In the genomic region with DNA sequence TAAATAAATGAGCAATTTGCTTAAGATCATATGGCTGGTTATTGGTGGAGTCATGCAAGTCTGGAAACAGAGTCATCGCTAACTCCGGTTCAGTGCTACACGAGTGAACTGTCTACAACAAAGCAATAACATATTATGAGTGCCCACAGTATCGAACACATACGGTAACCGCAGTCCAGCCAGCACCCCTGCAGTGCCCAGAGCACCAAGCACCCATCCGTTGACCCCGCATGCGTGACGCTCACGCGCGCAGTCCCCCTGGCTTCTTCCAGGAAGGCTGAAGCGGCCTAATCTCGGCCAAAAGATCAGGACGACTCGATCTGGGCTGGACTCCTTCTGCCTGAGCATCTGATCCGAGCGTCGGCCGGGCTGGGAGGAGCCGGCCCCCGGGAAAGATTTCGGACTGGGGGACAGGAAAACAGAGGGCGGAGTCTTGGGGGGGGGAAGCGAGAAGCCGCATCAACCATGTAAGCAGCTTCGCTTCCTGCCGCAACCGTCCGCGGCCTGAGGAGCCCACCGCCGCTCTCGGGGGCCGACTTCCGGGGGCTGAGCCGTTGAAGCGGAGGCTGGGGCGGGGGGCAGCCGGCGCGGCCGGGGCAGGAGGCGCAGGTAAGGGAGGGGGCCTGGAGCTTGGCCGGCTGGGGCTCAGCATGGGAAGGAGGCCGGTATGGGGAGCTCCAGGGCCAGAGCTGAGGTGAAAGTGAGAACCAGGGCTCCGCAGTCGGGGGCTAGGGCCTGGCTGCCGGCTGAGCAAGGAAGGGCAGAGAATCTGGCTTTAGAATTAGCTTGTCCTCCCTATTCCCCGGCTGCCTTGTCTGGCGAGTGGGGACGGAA, we compare ENCODE assay signal across 8 cellular contexts. TPM values are rescaled to one million over a fixed set of nuclear protein-coding genes. Genes with fewer than 3 reads are reported as not detected.
A peak's percentile ranks its signal among the peaks of the same experiment; 100 is the strongest.
DNase-seq lines count a peak whose midpoint lies in the region; ATAC-seq and TF ChIP-seq lines count a peak whose summit lies in the region.

A gene with protein sequence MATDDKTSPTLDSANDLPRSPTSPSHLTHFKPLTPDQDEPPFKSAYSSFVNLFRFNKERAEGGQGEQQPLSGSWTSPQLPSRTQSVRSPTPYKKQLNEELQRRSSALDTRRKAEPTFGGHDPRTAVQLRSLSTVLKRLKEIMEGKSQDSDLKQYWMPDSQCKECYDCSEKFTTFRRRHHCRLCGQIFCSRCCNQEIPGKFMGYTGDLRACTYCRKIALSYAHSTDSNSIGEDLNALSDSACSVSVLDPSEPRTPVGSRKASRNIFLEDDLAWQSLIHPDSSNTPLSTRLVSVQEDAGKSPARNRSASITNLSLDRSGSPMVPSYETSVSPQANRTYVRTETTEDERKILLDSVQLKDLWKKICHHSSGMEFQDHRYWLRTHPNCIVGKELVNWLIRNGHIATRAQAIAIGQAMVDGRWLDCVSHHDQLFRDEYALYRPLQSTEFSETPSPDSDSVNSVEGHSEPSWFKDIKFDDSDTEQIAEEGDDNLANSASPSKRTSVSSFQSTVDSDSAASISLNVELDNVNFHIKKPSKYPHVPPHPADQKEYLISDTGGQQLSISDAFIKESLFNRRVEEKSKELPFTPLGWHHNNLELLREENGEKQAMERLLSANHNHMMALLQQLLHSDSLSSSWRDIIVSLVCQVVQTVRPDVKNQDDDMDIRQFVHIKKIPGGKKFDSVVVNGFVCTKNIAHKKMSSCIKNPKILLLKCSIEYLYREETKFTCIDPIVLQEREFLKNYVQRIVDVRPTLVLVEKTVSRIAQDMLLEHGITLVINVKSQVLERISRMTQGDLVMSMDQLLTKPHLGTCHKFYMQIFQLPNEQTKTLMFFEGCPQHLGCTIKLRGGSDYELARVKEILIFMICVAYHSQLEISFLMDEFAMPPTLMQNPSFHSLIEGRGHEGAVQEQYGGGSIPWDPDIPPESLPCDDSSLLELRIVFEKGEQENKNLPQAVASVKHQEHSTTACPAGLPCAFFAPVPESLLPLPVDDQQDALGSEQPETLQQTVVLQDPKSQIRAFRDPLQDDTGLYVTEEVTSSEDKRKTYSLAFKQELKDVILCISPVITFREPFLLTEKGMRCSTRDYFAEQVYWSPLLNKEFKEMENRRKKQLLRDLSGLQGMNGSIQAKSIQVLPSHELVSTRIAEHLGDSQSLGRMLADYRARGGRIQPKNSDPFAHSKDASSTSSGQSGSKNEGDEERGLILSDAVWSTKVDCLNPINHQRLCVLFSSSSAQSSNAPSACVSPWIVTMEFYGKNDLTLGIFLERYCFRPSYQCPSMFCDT (N-terminal part only) (plus strand): TSS at position 449 of the 834 bp plus-strand sequence. CDS start 5,265 bp downstream, outside the sequence.

- peaks cover 51% of the 10 kb centered on the region for H3K4me1 Mint-ChIP-seq in activated naive CD8-positive, alpha-beta T cell (ENCODE audit: low read depth)

- ATAC-seq in HG02623 (IDR thresholded peaks at IDR 0.05; ENCODE audit: unreplicated experiment): peak; percentile 81

- DNase-seq in GM10248 (ENCODE audit: extremely low spot score) (peak; percentile 96), NCI-H1105 (lab: John Stamatoyannopoulos, UW) (peak; percentile 93), SKM-1 treated with dmso at 0.1 percent for 144 hours (lab: John Stamatoyannopoulos, UW; ENCODE audit: unreplicated experiment) (peak; percentile 98), glomerular endothelial cell (ENCODE audit: extremely low read depth, low read depth, low spot score) (peak; percentile 72), occipital lobe (lab: John Stamatoyannopoulos, UW) (peak; percentile 99)

- H3K27ac ChIP-seq in temporal lobe (ENCODE audit: low read depth, low read length): peak within 1 kb of the TSS; percentile 66

- peak within 1 kb of the TSS; percentile 88 for H3K4me3 Mint-ChIP-seq in activated naive CD8-positive, alpha-beta T cell

- no peaks in the 10 kb centered on the region for H3K27me3 Mint-ChIP-seq in activated naive CD8-positive, alpha-beta T cell

- POLR2A ChIA-PET in GM10248 (lab: Yijun Ruan, JAX): interaction anchor here (0.5 to 0.9 kb wide), 3 partner anchors 15 to 460 kb away, joined by 3 to 4 read pairs (median 3); no protein-coding TSS in a partner anchor

- TF ChIP-seq CTCF in GM10248 (IDR thresholded peaks at IDR 0.05; ENCODE audit: control extremely low read depth, extremely low read depth, low read depth, missing control alignments): no peak

- H3K9me3 Mint-ChIP-seq in activated naive CD8-positive, alpha-beta T cell (ENCODE audit: low read depth): no peaks in the 10 kb centered on the region

- H3K27ac Mint-ChIP-seq in activated naive CD8-positive, alpha-beta T cell: peak within 1 kb of the TSS; percentile 86

- no peaks in the 10 kb centered on the region for H3K36me3 Mint-ChIP-seq in activated naive CD8-positive, alpha-beta T cell

- CTCF ChIA-PET in GM10248 (lab: Yijun Ruan, JAX): interaction anchor here (0.8 to 4.8 kb wide), 7 partner anchors 9 to 108 kb away, joined by 3 to 34 read pairs (median 4); a partner anchor contains a TSS

RNA-seq across cellular contexts. Expression of the gene that starts here (rescaled TPM):
- total RNA-seq in glomerular endothelial cell (19.0 and 27.2 TPM in 2 replicates), occipital lobe (57.1 TPM), temporal lobe (43.8 TPM)

Comparison
In these comparisons a context has a peak if more than half of its experiments do, and no peak if none do; other contexts are left out.
1. Peak in every context shown above with its lines: DNase-seq, ATAC-seq and H3K27ac ChIP-seq.